ENCODE assay signal across 9 cellular contexts in genomic region chr17:48427598-48427997, GRCh38. TPM values are rescaled to one million over a fixed set of nuclear protein-coding genes. Genes with fewer than 3 reads are reported as not detected.
DNase-seq lines count a peak whose midpoint lies in the region; ATAC-seq and TF ChIP-seq lines count a peak whose summit lies in the region.
"Had no signal": no experiment of that assay in that cellular context is flagged by ENCODE, and none has a peak within 500 bp of the region (broad histone marks: within the 10 kb centered on the region; RNA-seq: fewer than 3 reads in every experiment).

No MANE protein-coding gene starts in this region.

- DNase-seq in T-helper 22 cell (ENCODE audit: low read depth) (peak; percentile 46), NCI-H748 treated with DMSO at 0.1 percent for 48 hours (lab: John Stamatoyannopoulos, UW) (no peak), sigmoid colon (no peak), hypothalamus (lab: John Stamatoyannopoulos, UW) (no peak), NCI-H2107 (lab: John Stamatoyannopoulos, UW) (no peak)
- DNase-seq in activated naive CD4-positive, alpha-beta T cell treated with anti-CD3 and anti-CD28 coated beads, Interleukin-2, amount 50 U/mL, for 72 hours (ENCODE audit: low spot score in 2 of 2), result peak in 1 of 2 donors; percentile 70
- peak; percentile 18 to 30 for DNase-seq in stimulated activated CD8-positive, alpha-beta memory T cell treated with anti-CD3 and anti-CD28 coated beads, Interleukin-2, amount 100 ng/mL, for 1 hour (ENCODE audit: low read depth in 2 of 2)

- TF ChIP-seq EP300 in sigmoid colon (IDR thresholded peaks at IDR 0.05), result no peak

- peaks cover 15 to 32% of the 10 kb centered on the region in 2 donors for H3K36me3 Mint-ChIP-seq in activated naive CD4-positive, alpha-beta T cell treated with anti-CD3 and anti-CD28 coated beads, Interleukin-2, amount 50 U/mL, for 72 hours
- H3K36me3 Mint-ChIP-seq: IgD-negative memory B cell had no signal

- peak; percentile 51 for ATAC-seq in GM21423 (IDR thresholded peaks at IDR 0.05; ENCODE audit: unreplicated experiment)
- peak; percentile 74 to 81 for ATAC-seq in activated naive CD4-positive, alpha-beta T cell treated with anti-CD3 and anti-CD28 coated beads, Interleukin-2, amount 50 U/mL, for 72 hours

- no peak for TF ChIP-seq CTCF in sigmoid colon (IDR thresholded peaks at IDR 0.05)

- intact Hi-C loops in sigmoid colon (cut with DNase I), result no loop called here

- H3K27ac ChIP-seq in sigmoid colon, result no peak overlapping the region

- H3K27ac Mint-ChIP-seq in activated naive CD4-positive, alpha-beta T cell treated with anti-CD3 and anti-CD28 coated beads, Interleukin-2, amount 50 U/mL, for 72 hours, result peak overlapping the region; percentile 99

- no peaks in the 10 kb centered on the region for H3K9me3 ChIP-seq in sigmoid colon

- H3K27me3 ChIP-seq in sigmoid colon, result peaks cover 5 to 33% (median 22%) of the 10 kb centered on the region in 3 donors

- H3K9me3 Mint-ChIP-seq in activated naive CD4-positive, alpha-beta T cell treated with anti-CD3 and anti-CD28 coated beads, Interleukin-2, amount 50 U/mL, for 72 hours, result no peaks in the 10 kb centered on the region

- TF ChIP-seq POLR2A in sigmoid colon (IDR thresholded peaks at IDR 0.05), result no peak

- no peaks in the 10 kb centered on the region for H3K36me3 ChIP-seq in sigmoid colon

- no peak overlapping the region for H3K4me3 ChIP-seq in sigmoid colon

- peaks cover 0 to 8% (median 3%) of the 10 kb centered on the region in 4 donors for H3K4me1 ChIP-seq in sigmoid colon

RNA-seq across cellular contexts. Expression of gene SKAP1, which starts 2.4 kb away (rescaled TPM):
- total RNA-seq in activated naive CD4-positive, alpha-beta T cell treated with anti-CD3 and anti-CD28 coated beads, Interleukin-2, amount 50 U/mL, for 72 hours, result 10 to 100 TPM; 65.0 to 98.0 TPM
- 1 to 10 TPM in 1 of 4 donors, under 1 TPM in 2, not detected in 1; 0.36 to 1.2 (median 0.41) TPM for total RNA-seq in sigmoid colon
- polyA plus RNA-seq in sigmoid colon, result 10 to 100 TPM in 1 of 3 donors, 1 to 10 TPM in 2; 1.6 to 10.3 (median 1.8) TPM

Comparison
In these comparisons a context has a peak if more than half of its experiments do, and no peak if none do; other contexts are left out.
1. DNase-seq: peak in T-helper 22 cell (single experiment) and stimulated activated CD8-positive, alpha-beta memory T cell treated with anti-CD3 and anti-CD28 coated beads, Interleukin-2, amount 100 ng/mL, for 1 hour (2 of 2); none in NCI-H748 treated with DMSO at 0.1 percent for 48 hours (single experiment), sigmoid colon (single experiment), hypothalamus (0 of 51) and NCI-H2107 (single experiment).
2. RNA of gene SKAP1, which starts 2.4 kb away (total RNA-seq): 65.0 to 98.0 TPM in activated naive CD4-positive, alpha-beta T cell treated with anti-CD3 and anti-CD28 coated beads, Interleukin-2, amount 50 U/mL, for 72 hours; 0.36 to 1.2 TPM in sigmoid colon; every median in the first group is over 10 times any median in the second.